Comparison of ENCODE assay signal across 24 cellular contexts in the genomic region with DNA sequence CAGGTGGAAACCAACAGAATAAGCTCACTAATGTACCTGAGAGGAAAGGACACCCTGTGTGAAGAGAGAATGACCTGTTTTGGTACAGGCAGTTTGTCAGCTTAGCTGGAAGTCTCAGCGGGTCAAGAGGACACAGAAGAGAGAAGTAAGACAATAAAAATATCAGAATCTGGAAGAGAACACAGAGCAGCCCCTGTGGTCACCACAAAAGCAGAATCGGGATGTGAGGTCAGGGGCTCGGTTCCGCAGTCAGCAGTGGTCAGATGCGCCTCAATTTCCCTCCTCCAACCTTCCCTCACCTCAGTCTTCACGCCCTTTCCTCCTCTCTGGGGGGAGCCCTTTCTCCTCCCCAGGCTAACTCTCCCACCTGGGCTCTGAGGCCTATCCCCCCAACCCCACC.
"Had no signal": no experiment of that assay in that cellular context is flagged by ENCODE, and none has a peak within 500 bp of the region (broad histone marks: within the 10 kb centered on the region; RNA-seq: fewer than 3 reads in every experiment).

No MANE protein-coding gene starts in this region.

- H3K27ac Mint-ChIP-seq: activated CD8-positive, alpha-beta memory T cell treated with anti-CD3 and anti-CD28 coated beads, Interleukin-2, amount 10 ng/mL, durations not matched to agents 7 days and 5 days; activated CD8-positive, alpha-beta T cell treated with anti-CD3 and anti-CD28 coated beads, Interleukin-2, amount 10 ng/mL, durations not matched to agents 7 days and 5 days; natural killer cell; progenitor cell of endocrine pancreas; stimulated activated naive CD8-positive, alpha-beta T cell treated with anti-CD3 and anti-CD28 coated beads, Interleukin-15, Interleukin-2, amounts not matched to agents 100 ng/mL and 50 ng/mL, for 24 hours had no signal

- H3K36me3 ChIP-seq: adrenal gland, brain microvascular endothelial cell, gastroesophageal sphincter, thoracic aorta, uterus had no signal

- H3K4me1 Mint-ChIP-seq: activated CD8-positive, alpha-beta memory T cell treated with anti-CD3 and anti-CD28 coated beads, Interleukin-2, amount 10 ng/mL, durations not matched to agents 7 days and 5 days; natural killer cell had no signal

- H3K27me3 ChIP-seq: adrenal gland, brain microvascular endothelial cell, gastroesophageal sphincter, hepatocyte, uterus had no signal

- H3K36me3 Mint-ChIP-seq: activated CD8-positive, alpha-beta memory T cell treated with anti-CD3 and anti-CD28 coated beads, Interleukin-2, amount 10 ng/mL, durations not matched to agents 7 days and 5 days; activated naive CD4-positive, alpha-beta T cell treated with anti-CD3 and anti-CD28 coated beads, Interleukin-2, amount 50 U/mL, for 72 hours; natural killer cell had no signal

- H3K27ac ChIP-seq: adrenal gland, brain microvascular endothelial cell, skin epidermis, thoracic aorta, uterus had no signal

- H3K9me3 Mint-ChIP-seq: natural killer cell; stimulated activated naive CD8-positive, alpha-beta T cell treated with anti-CD3 and anti-CD28 coated beads, Interleukin-15, Interleukin-2, amounts not matched to agents 100 ng/mL and 50 ng/mL, for 24 hours had no signal

- H3K27me3 Mint-ChIP-seq: activated CD8-positive, alpha-beta memory T cell treated with anti-CD3 and anti-CD28 coated beads, Interleukin-2, amount 10 ng/mL, durations not matched to agents 7 days and 5 days; stimulated activated naive CD8-positive, alpha-beta T cell treated with anti-CD3 and anti-CD28 coated beads, Interleukin-15, Interleukin-2, amounts not matched to agents 100 ng/mL and 50 ng/mL, for 24 hours had no signal

- H3K4me3 Mint-ChIP-seq: activated CD8-positive, alpha-beta memory T cell treated with anti-CD3 and anti-CD28 coated beads, Interleukin-2, amount 10 ng/mL, durations not matched to agents 7 days and 5 days; activated CD8-positive, alpha-beta T cell treated with anti-CD3 and anti-CD28 coated beads, Interleukin-2, amount 10 ng/mL, durations not matched to agents 7 days and 5 days; natural killer cell; stimulated activated naive CD8-positive, alpha-beta T cell treated with anti-CD3 and anti-CD28 coated beads, Interleukin-15, Interleukin-2, amounts not matched to agents 100 ng/mL and 50 ng/mL, for 24 hours had no signal

- H3K4me1 ChIP-seq: adrenal gland, uterus had no signal

- H3K9me3 ChIP-seq: adrenal gland, gastroesophageal sphincter, thoracic aorta, uterus had no signal

- DNase-seq: activated CD4-positive, alpha-beta T cell treated with anti-CD3 and anti-CD28 coated beads for 1 hour; activated CD4-positive, alpha-beta T cell treated with anti-CD3 and anti-CD28 coated beads, Interleukin-2, amount 50 U/mL, for 1 hour; activated CD8-positive, alpha-beta memory T cell treated with anti-CD3 and anti-CD28 coated beads, Interleukin-2, amount 10 ng/mL, durations not matched to agents 7 days and 5 days; activated CD8-positive, alpha-beta T cell treated with anti-CD3 and anti-CD28 coated beads, Interleukin-2, amount 10 ng/mL, durations not matched to agents 7 days and 5 days; activated naive CD4-positive, alpha-beta T cell; activated T-cell treated with anti-CD3 and anti-CD28 coated beads, Interleukin-2, amount 50 U/mL, for 48 hours; adrenal gland; aorta; left cardiac atrium; natural killer cell; stimulated activated CD4-positive, alpha-beta T cell treated with anti-CD3 and anti-CD28 coated beads, Interleukin-12 subunit alpha, Interleukin-12 subunit beta, amount 100 ng/mL, for 4 hours; stimulated activated CD4-positive, alpha-beta T cell treated with anti-CD3 and anti-CD28 coated beads, Interleukin-4, amount 100 ng/mL, for 1 hour; T-helper 2 cell; trophoblast cell; uterus had no signal

- H3K4me3 ChIP-seq: adrenal gland, gastroesophageal sphincter, hepatocyte, skin epidermis, thoracic aorta, uterus had no signal

- ATAC-seq: activated CD8-positive, alpha-beta memory T cell treated with anti-CD3 and anti-CD28 coated beads, Interleukin-2, amount 10 ng/mL, durations not matched to agents 7 days and 5 days; activated CD8-positive, alpha-beta T cell treated with anti-CD3 and anti-CD28 coated beads, Interleukin-2, amount 10 ng/mL, durations not matched to agents 7 days and 5 days; activated naive CD4-positive, alpha-beta T cell treated with anti-CD3 and anti-CD28 coated beads, Interleukin-2, amount 50 U/mL, for 72 hours; gastroesophageal sphincter; left cardiac atrium; natural killer cell; sciatic nerve had no signal
